19 cellular contexts compared by ENCODE assay signal in the genomic region with DNA sequence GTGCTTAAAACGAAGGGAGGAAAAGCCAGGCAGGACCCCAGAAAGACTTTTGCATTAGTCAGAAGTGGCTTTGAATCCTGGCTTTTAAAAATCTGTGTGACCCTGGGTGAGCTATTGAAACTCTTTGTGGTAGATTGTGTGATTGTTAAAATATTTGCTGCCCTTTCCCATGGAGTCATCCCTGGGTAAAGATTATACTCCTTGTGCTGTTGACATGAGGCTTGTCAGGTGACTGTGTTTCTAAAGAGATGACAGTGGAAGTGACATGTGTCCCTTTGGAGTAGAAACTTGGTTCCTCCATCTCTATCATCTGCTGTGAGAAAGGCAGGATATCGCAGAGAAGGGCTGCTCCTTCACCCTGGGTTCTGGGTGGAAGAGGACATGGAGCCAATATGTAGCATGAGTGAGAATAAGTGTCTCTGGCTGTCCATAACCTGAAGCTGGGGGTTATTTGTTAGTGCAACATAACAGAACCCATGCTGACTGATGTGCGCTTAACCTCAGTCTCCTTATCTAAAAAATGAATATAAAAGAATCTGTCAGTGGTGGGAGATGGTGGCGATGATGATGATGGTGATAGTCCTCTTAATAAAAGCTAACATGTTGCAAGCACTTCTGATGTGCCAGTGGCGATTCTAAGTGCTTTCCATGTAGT.
DNase-seq lines count a peak whose midpoint lies in the region; ATAC-seq, FAIRE-seq and TF ChIP-seq lines count a peak whose summit lies in the region.
"Had no signal": no experiment of that assay in that cellular context is flagged by ENCODE, and none has a peak within 500 bp of the region (broad histone marks: within the 10 kb centered on the region; RNA-seq: fewer than 3 reads in every experiment).

No MANE protein-coding gene starts in this region.

- no peak overlapping the region; the same call in 1 of the 2 replicates for H3K14ac ChIP-seq in IMR-90 (replicated peaks; ENCODE audit: low read depth, low read length)
- no peak overlapping the region for H3K14ac ChIP-seq in trophoblast cell (ENCODE audit: low read length)
- H3K14ac ChIP-seq in H9 (ENCODE audit: insufficient read depth, low read length): no peak overlapping the region

- no peaks in the 10 kb centered on the region; the same call in 1 of the 2 replicates for H3K9me1 ChIP-seq in IMR-90 (ENCODE audit: insufficient read depth, low read length)

- H3K4me3 ChIP-seq in IMR-90 (ENCODE audit: insufficient read depth, low read depth, low read length): no peak overlapping the region
- no peak overlapping the region for H3K4me3 ChIP-seq in fibroblast of villous mesenchyme (ENCODE audit: low read depth, low read length)
- H3K4me3 ChIP-seq in trophoblast cell (ENCODE audit: low read depth, low read length): no peak overlapping the region
- H3K4me3 ChIP-seq: HAP-1 had no signal

- H3K36me3 Mint-ChIP-seq in H9 (ENCODE audit: insufficient read depth in 1 of 3, low read depth in 3 of 3): peaks cover 0 to 6% (median 0%) of the 10 kb centered on the region in 3 experiments; a peak in 3 of 7 replicates

- H4K91ac ChIP-seq in IMR-90 (ENCODE audit: insufficient read depth, low read depth, low read length): no peak overlapping the region
- no peak overlapping the region for H4K91ac ChIP-seq in trophoblast cell (ENCODE audit: low read depth, low read length)
- H4K91ac ChIP-seq in H9 (ENCODE audit: insufficient read length, low read depth, low read length): no peak overlapping the region

- TF ChIP-seq CTCF in IMR-90 (conservative IDR thresholded peaks at IDR 0.05; ENCODE audit: low read depth, low read length): no peak
- no peak for TF ChIP-seq CTCF in fibroblast of villous mesenchyme (IDR thresholded peaks at IDR 0.05; ENCODE audit: insufficient read depth, low read depth, low read length)
- no peak for TF ChIP-seq CTCF in H9 (conservative IDR thresholded peaks at IDR 0.05)

- peak overlapping the region; percentile 47; the same call in 1 of the 2 replicates for H4K5ac ChIP-seq in IMR-90 (ENCODE audit: low read depth, low read length)
- no peak overlapping the region for H4K5ac ChIP-seq in H9 (ENCODE audit: insufficient read length, low read depth, low read length)

- H3K27me3 Mint-ChIP-seq in H9 (ENCODE audit: low read depth): peaks cover 7% of the 10 kb centered on the region
- H3K27me3 Mint-ChIP-seq: CD4-positive, alpha-beta T cell had no signal

- ATAC-seq in IMR-90 (ENCODE audit: low read depth) (no peak), left ventricle myocardium superior (no peak)

- TF ChIP-seq RAD21 in IMR-90 (IDR thresholded peaks at IDR 0.05; ENCODE audit: low read length): no peak

- no peak overlapping the region for H3K27ac Mint-ChIP-seq in H9
- H3K27ac Mint-ChIP-seq: CD4-positive, alpha-beta T cell had no signal

- H3K27ac ChIP-seq in IMR-90 (ENCODE audit: insufficient read depth, low read length) (no peak overlapping the region), trophoblast cell (ENCODE audit: low read depth, low read length) (no peak overlapping the region), H9 (ENCODE audit: insufficient read length, low read depth, low read length) (no peak overlapping the region)
- H3K27ac ChIP-seq: C4-2B had no signal

- no peak overlapping the region for H3K4me2 ChIP-seq in IMR-90 (ENCODE audit: low read depth, low read length)
- no peak overlapping the region for H3K4me2 ChIP-seq in trophoblast cell (ENCODE audit: low read length)
- H3K4me2 ChIP-seq in H9 (ENCODE audit: insufficient read depth, insufficient read length, low read length): no peak overlapping the region

- H2AFZ ChIP-seq in IMR-90 (replicated peaks; ENCODE audit: low read length, poor library complexity): no peak overlapping the region
- H2AFZ ChIP-seq in trophoblast cell (ENCODE audit: insufficient read depth, low read length, poor library complexity): no peak overlapping the region
- no peak overlapping the region for H2AFZ ChIP-seq in H9 (ENCODE audit: low read length)

- H4K20me1 ChIP-seq in IMR-90 (ENCODE audit: insufficient read depth, low read length) (no peaks in the 10 kb centered on the region), H9 (ENCODE audit: control insufficient read depth, insufficient read depth, insufficient read length) (no peaks in the 10 kb centered on the region)

- no TSS peak for BruUV-seq in IMR-90 (replicated peaks; lab: Mats Ljungman, UMichigan)

- H3K23me2 ChIP-seq in H9 (ENCODE audit: insufficient read length, low read depth, low read length, poor library complexity, severe bottlenecking): no peaks in the 10 kb centered on the region

- H2BK120ac ChIP-seq in IMR-90 (ENCODE audit: low read depth, low read length) (peak overlapping the region; percentile 13; the same call in 1 of the 2 replicates), trophoblast cell (ENCODE audit: insufficient read depth, low read length, poor library complexity) (peak overlapping the region; percentile 15), H9 (ENCODE audit: low read depth, low read length, poor library complexity, severe bottlenecking) (no peak overlapping the region)

- H2BK5ac ChIP-seq in IMR-90 (ENCODE audit: low read depth, low read length, poor library complexity, severe bottlenecking) (no peak overlapping the region), trophoblast cell (ENCODE audit: low read depth, low read length, poor library complexity) (peak overlapping the region; percentile 26), H9 (ENCODE audit: insufficient read length, low read length) (no peak overlapping the region)

- CTCF ChIA-PET in IMR-90 (lab: Yijun Ruan, JAX): no interaction called here

- H3K4me1 Mint-ChIP-seq in H9: peaks cover 14 to 28% of the 10 kb centered on the region in 2 experiments

- H4K8ac ChIP-seq in IMR-90 (ENCODE audit: low read depth in 2 of 2, low read length in 2 of 2) (no peak overlapping the region), trophoblast cell (ENCODE audit: low read depth, low read length) (peak overlapping the region; percentile 6), H9 (replicated peaks; ENCODE audit: insufficient read length, low read depth, low read length) (no peak overlapping the region)

- H3K9ac ChIP-seq in IMR-90 (ENCODE audit: low read depth, low read length): no peak overlapping the region
- H3K9ac ChIP-seq in trophoblast cell (ENCODE audit: low read length): no peak overlapping the region
- no peak overlapping the region for H3K9ac ChIP-seq in H9 (ENCODE audit: extremely low read depth, insufficient read length, low read length)

- 0 out of 2 replicates have a peak overlapping the region, but pooled peaks have one; percentile 17 for H2AK5ac ChIP-seq in IMR-90 (ENCODE audit: low read depth, low read length)
- H2AK5ac ChIP-seq in trophoblast cell (ENCODE audit: low read length): no peak overlapping the region
- no peak overlapping the region for H2AK5ac ChIP-seq in H9 (ENCODE audit: insufficient read length, low read length)

- peak overlapping the region; percentile 42 for H2BK12ac ChIP-seq in trophoblast cell (ENCODE audit: low read length)
- no peak overlapping the region for H2BK12ac ChIP-seq in H9 (ENCODE audit: insufficient read length, low read depth, low read length)

- H2AK9ac ChIP-seq in IMR-90 (replicated peaks; ENCODE audit: low read depth, low read length, poor library complexity): no peak overlapping the region

- H2BK20ac ChIP-seq in IMR-90 (ENCODE audit: low read depth, low read length): no peak overlapping the region; the same call in 1 of the 2 replicates
- H2BK20ac ChIP-seq in H9 (ENCODE audit: low read depth, low read length, poor library complexity, severe bottlenecking): no peak overlapping the region

- H3K4ac ChIP-seq in IMR-90 (ENCODE audit: low read depth, low read length): peak overlapping the region; percentile 29; the same call in 1 of the 2 replicates
- H3K4ac ChIP-seq in trophoblast cell (ENCODE audit: low read depth, low read length): no peak overlapping the region
- no peak overlapping the region for H3K4ac ChIP-seq in H9 (ENCODE audit: low read depth, low read length)

- H3K18ac ChIP-seq in IMR-90 (ENCODE audit: low read depth, low read length) (peak overlapping the region; percentile 36; the same call in 1 of the 2 replicates), trophoblast cell (ENCODE audit: low read length) (no peak overlapping the region), H9 (ENCODE audit: insufficient read length, low read depth, low read length) (no peak overlapping the region)

- no peak overlapping the region for H3K4me3 Mint-ChIP-seq in H9
- H3K4me3 Mint-ChIP-seq: CD4-positive, alpha-beta T cell had no signal

- 60% methylated on average over 1 of the region's 5 CpGs; no CpG with 5 or more reads in 1 of the 2 experiments for WGBS in IMR-90 (ENCODE audit: extremely low coverage in 2 of 2, insufficient read length in 1 of 2), 2 experiments
- no CpG with 5 or more reads among the region's 5 CpGs for WGBS in trophoblast cell (ENCODE audit: extremely low coverage, insufficient coverage, insufficient read length)
- no CpG with 5 or more reads among the region's 5 CpGs for WGBS in H9 (ENCODE audit: extremely low coverage, insufficient read length, low lambda C conversion rate)

- POLR2A ChIA-PET in IMR-90 (lab: Charles Lee; ENCODE audit: unreplicated experiment): no interaction called here

- no peaks in the 10 kb centered on the region for H3K79me2 ChIP-seq in trophoblast cell (ENCODE audit: control insufficient read depth, insufficient read depth, low read length, poor library complexity)
- H3K79me2 ChIP-seq in H9 (ENCODE audit: insufficient read depth, low read length): no peaks in the 10 kb centered on the region

- H3T11ph ChIP-seq in H9 (ENCODE audit: low read length): no peak overlapping the region

- H3K4me1 ChIP-seq in IMR-90 (ENCODE audit: control insufficient read depth, insufficient read depth, low read length) (peaks cover 5% of the 10 kb centered on the region; the same call in 1 of the 2 replicates), trophoblast cell (ENCODE audit: control insufficient read depth in 1 of 2, insufficient read depth in 2 of 2, low read length in 2 of 2) (peaks cover 9 to 12% of the 10 kb centered on the region in 2 experiments), H9 (ENCODE audit: insufficient read depth, low read length) (no peaks in the 10 kb centered on the region)
- H3K4me1 ChIP-seq: HAP-1 had no signal

- no peaks in the 10 kb centered on the region; the same call in 1 of the 2 replicates for H3K27me3 ChIP-seq in IMR-90 (ENCODE audit: control insufficient read depth, insufficient read depth, low read length)
- H3K27me3 ChIP-seq in trophoblast cell (ENCODE audit: insufficient read depth, low read length): no peaks in the 10 kb centered on the region
- H3K27me3 ChIP-seq in H9 (ENCODE audit: insufficient read depth, low read length): no peaks in the 10 kb centered on the region

- peaks cover 0 to 4% of the 10 kb centered on the region in 2 experiments; a peak in 3 of 5 replicates for H3K9me3 Mint-ChIP-seq in H9
- H3K9me3 Mint-ChIP-seq: CD4-positive, alpha-beta T cell had no signal

- peak; percentile 59 for FAIRE-seq in urothelium cell line (lab: Jason Lieb, UNC)
- FAIRE-seq: A204.1, D721Med, GM19239, H1 had no signal

- intact Hi-C loops in IMR-90 (cut with micrococcal nuclease): no loop called here
- intact Hi-C loops in left ventricle myocardium superior (cut with micrococcal nuclease): no loop called here

- H3K79me1 ChIP-seq in IMR-90 (ENCODE audit: low read depth in 1 of 2, low read length in 2 of 2) (no peaks in the 10 kb centered on the region), trophoblast cell (ENCODE audit: low read length) (peaks cover 11% of the 10 kb centered on the region), H9 (ENCODE audit: insufficient read depth, low read depth, low read length, poor library complexity, severe bottlenecking) (no peaks in the 10 kb centered on the region)

- in situ Hi-C loops in IMR-90 (cut with MboI; ENCODE audit: low sequenced_read_pairs): no loop called here

- H3K36me3 ChIP-seq in IMR-90 (ENCODE audit: control insufficient read depth, insufficient read depth, low read length): no peaks in the 10 kb centered on the region
- no peaks in the 10 kb centered on the region for H3K36me3 ChIP-seq in trophoblast cell (ENCODE audit: control insufficient read depth in 1 of 2, insufficient read depth in 2 of 2, low read length in 2 of 2)
- H3K36me3 ChIP-seq: HAP-1 had no signal

- no peak overlapping the region for H4K12ac ChIP-seq in trophoblast cell (ENCODE audit: low read depth, low read length)

- H2BK15ac ChIP-seq in IMR-90 (ENCODE audit: low read depth, low read length) (no peak overlapping the region), H9 (ENCODE audit: low read depth, low read length) (no peak overlapping the region)

- no peak overlapping the region for H3K23ac ChIP-seq in IMR-90 (ENCODE audit: low read depth, low read length)
- no peak overlapping the region for H3K23ac ChIP-seq in trophoblast cell (ENCODE audit: low read length)
- no peak overlapping the region for H3K23ac ChIP-seq in H9 (ENCODE audit: insufficient read length, low read depth, low read length)

- dilution Hi-C loops in IMR-90 (cut with HindIII; ENCODE audit: low sequenced_read_pairs, unreplicated experiment): no loop called here

- TF ChIP-seq POLR2A in IMR-90 (IDR thresholded peaks at IDR 0.05; ENCODE audit: low read depth, low read length): no peak

- H3K9me3 ChIP-seq in IMR-90 (ENCODE audit: control insufficient read depth, insufficient read depth, low read length) (no peaks in the 10 kb centered on the region; the same call in 1 of the 2 replicates), trophoblast cell (ENCODE audit: insufficient read depth, low read depth, low read length) (peaks cover 3% of the 10 kb centered on the region), H9 (ENCODE audit: control insufficient read depth, low read depth, low read length) (no peaks in the 10 kb centered on the region)
- H3K9me3 ChIP-seq: Caco-2, HAP-1 had no signal

- H3K56ac ChIP-seq in IMR-90 (ENCODE audit: extremely low read depth, insufficient read depth, low read length) (no peak overlapping the region), H9 (ENCODE audit: insufficient read length, low read depth, low read length) (no peak overlapping the region)

- DNase-seq in IMR-90 (no peak), fibroblast of villous mesenchyme (ENCODE audit: low read depth) (peak; percentile 54), trophoblast cell (no peak), urothelium cell line (ENCODE audit: low spot score) (no peak), AML-193 (lab: John Stamatoyannopoulos, UW) (no peak), H9 (no peak), left ventricle myocardium superior (no peak)
- DNase-seq: ACHN; Caco-2; CD4-positive, alpha-beta T cell; DMS79 treated with DMSO at 0.1 percent for 48 hours; GF-D8; KBM-7 had no signal
